ENCODE assay signal across 8 cellular contexts in genomic region chr16:4958510-4959111, GRCh38. TPM values are rescaled to one million over a fixed set of nuclear protein-coding genes. Genes with fewer than 3 reads are reported as not detected.
DNase-seq lines count a peak whose midpoint lies in the region; ATAC-seq and TF ChIP-seq lines count a peak whose summit lies in the region.

No MANE protein-coding gene starts in this region.

- DNase-seq in NCI-H2107 (lab: John Stamatoyannopoulos, UW) (no peak), cerebellum (ENCODE audit: low spot score) (no peak), mucosa of descending colon (no peak), right atrium auricular region (ENCODE audit: low spot score) (no peak)

- H3K36me3 ChIP-seq in gastroesophageal sphincter (no peaks in the 10 kb centered on the region), skeletal muscle tissue (ENCODE audit: control insufficient read depth in 3 of 3, insufficient read depth in 3 of 3, low read length in 3 of 3) (peaks cover 0 to 6% (median 0%) of the 10 kb centered on the region in 3 donors), mucosa of descending colon (ENCODE audit: low read depth) (no peaks in the 10 kb centered on the region), right atrium auricular region (no peaks in the 10 kb centered on the region)

- TF ChIP-seq EP300 in gastroesophageal sphincter (IDR thresholded peaks at IDR 0.05) = no peak

- H3K27ac ChIP-seq in VCaP (peak overlapping the region; percentile 53), gastroesophageal sphincter (no peak overlapping the region), skeletal muscle tissue (ENCODE audit: low read depth, low read length) (no peak overlapping the region), right atrium auricular region (no peak overlapping the region)

- TF ChIP-seq POLR2A in gastroesophageal sphincter (IDR thresholded peaks at IDR 0.05) = no peak

- H3K4me3 ChIP-seq in gastroesophageal sphincter = peak overlapping the region; percentile 22 to 57
- peak overlapping the region; percentile 83 to 98 (median 93) for H3K4me3 ChIP-seq in skeletal muscle tissue (ENCODE audit: low read length in 3 of 3)
- H3K4me3 ChIP-seq in mucosa of descending colon = no peak overlapping the region
- peak overlapping the region in 1 of 2 donors; percentile 53 for H3K4me3 ChIP-seq in right atrium auricular region

- intact Hi-C loops in mucosa of descending colon (cut with DNase I, micrococcal nuclease) = loop anchor here in 1 of 2 donors (10.0 kb wide), 1 partner anchor 114 kb away; the partner anchor contains the start of genes GLYR1 and UBN1

- H3K9ac ChIP-seq in skeletal muscle tissue (ENCODE audit: low read depth in 1 of 3, low read length in 3 of 3) = peak overlapping the region; percentile 2 to 92 (median 64)

- H3K4me1 ChIP-seq in gastroesophageal sphincter = peaks cover 0 to 34% (median 9%) of the 10 kb centered on the region in 3 donors
- peaks cover 11 to 23% (median 16%) of the 10 kb centered on the region in 3 donors for H3K4me1 ChIP-seq in skeletal muscle tissue (ENCODE audit: control insufficient read depth in 3 of 3, insufficient read depth in 3 of 3, low read length in 3 of 3)
- peaks cover 4% of the 10 kb centered on the region for H3K4me1 ChIP-seq in mucosa of descending colon (ENCODE audit: low read depth)
- H3K4me1 ChIP-seq in right atrium auricular region = peaks cover 0 to 21% of the 10 kb centered on the region in 2 donors

- 38 to 40% methylated on average over 1 to 9 of the region's 23 CpGs for WGBS in gastroesophageal sphincter (ENCODE audit: low coverage in 1 of 2), 2 donors

- H3K9me3 ChIP-seq in gastroesophageal sphincter = no peaks in the 10 kb centered on the region
- H3K9me3 ChIP-seq in skeletal muscle tissue (ENCODE audit: control insufficient read depth in 3 of 3, low read length in 3 of 3) = no peaks in the 10 kb centered on the region
- H3K9me3 ChIP-seq in mucosa of descending colon = no peaks in the 10 kb centered on the region
- H3K9me3 ChIP-seq in right atrium auricular region = no peaks in the 10 kb centered on the region

- peak; percentile 15 for ATAC-seq in GM21786 (IDR thresholded peaks at IDR 0.05; ENCODE audit: unreplicated experiment)
- no peak for ATAC-seq in gastroesophageal sphincter
- ATAC-seq in mucosa of descending colon = no peak

- TF ChIP-seq CTCF in VCaP (conservative IDR thresholded peaks at IDR 0.05) (no peak), gastroesophageal sphincter (IDR thresholded peaks at IDR 0.05) (peak in 1 of 4 experiments; percentile 7), mucosa of descending colon (IDR thresholded peaks at IDR 0.05) (no peak), right atrium auricular region (IDR thresholded peaks at IDR 0.05) (no peak)

- H3K27me3 ChIP-seq in gastroesophageal sphincter = no peaks in the 10 kb centered on the region
- H3K27me3 ChIP-seq in skeletal muscle tissue (ENCODE audit: control insufficient read depth in 3 of 3, insufficient read depth in 3 of 3, low read length in 3 of 3) = peaks cover 0 to under 1% (median 0%) of the 10 kb centered on the region in 3 donors
- H3K27me3 ChIP-seq in right atrium auricular region = no peaks in the 10 kb centered on the region

RNA-seq across cellular contexts. Expression of gene SEC14L5, which starts 0.5 kb away (rescaled TPM):
- total RNA-seq in gastroesophageal sphincter = 1 to 10 TPM in 1 of 4 donors, under 1 TPM in 3; 0.16 to 1.3 (median 0.75) TPM
- 1.0 TPM for total RNA-seq in skeletal muscle tissue
- 0.82 TPM for total RNA-seq in cerebellum
- 1 to 10 TPM; 1.3 to 1.6 (median 1.4) TPM for total RNA-seq in mucosa of descending colon
- 1 to 10 TPM in 1 of 2 donors, under 1 TPM in 1; 0.28 to 2.0 TPM for total RNA-seq in right atrium auricular region

RNA-seq across cellular contexts. Expression of gene PPL, which starts 21.7 kb away (rescaled TPM):
- 10 to 100 TPM; 53.7 to 82.5 (median 76.5) TPM for total RNA-seq in gastroesophageal sphincter
- 1.6 TPM for total RNA-seq in skeletal muscle tissue
- total RNA-seq in cerebellum = 3.3 TPM
- 10 to 100 TPM; 10.8 to 22.1 (median 13.9) TPM for total RNA-seq in mucosa of descending colon
- total RNA-seq in right atrium auricular region = 10 to 100 TPM in 1 of 2 donors, 1 to 10 TPM in 1; 7.5 to 17.1 TPM
